Comparison of ENCODE assay signal across 8 cellular contexts in genomic region chr18:34787931-34788532, GRCh38.
DNase-seq lines count a peak whose midpoint lies in the region; ATAC-seq, FAIRE-seq and TF ChIP-seq lines count a peak whose summit lies in the region.

No MANE protein-coding gene starts in this region.

- peaks cover 6% of the 10 kb centered on the region for H3K4me1 Mint-ChIP-seq in astrocyte (ENCODE audit: low read depth, unreplicated experiment)

- no peaks in the 10 kb centered on the region for H4K20me1 ChIP-seq in astrocyte (ENCODE audit: insufficient read depth, low read length)

- H3K9me3 ChIP-seq in astrocyte (ENCODE audit: insufficient read depth, low read depth, low read length) (no peaks in the 10 kb centered on the region), right atrium auricular region (no peaks in the 10 kb centered on the region), small intestine (ENCODE audit: control insufficient read depth, low read depth) (no peaks in the 10 kb centered on the region)

- H3K4me2 ChIP-seq in astrocyte (ENCODE audit: low read length) = no peak overlapping the region

- no peak overlapping the region for H2AFZ ChIP-seq in astrocyte (ENCODE audit: low read depth, low read length)

- H3K36me3 ChIP-seq in astrocyte (ENCODE audit: insufficient read depth, low read length) (no peaks in the 10 kb centered on the region), right atrium auricular region (no peaks in the 10 kb centered on the region), small intestine (ENCODE audit: control insufficient read depth in 2 of 2, insufficient read depth in 2 of 2, low read length in 2 of 2) (no peaks in the 10 kb centered on the region)

- FAIRE-seq in HTR-8/SVneo (lab: Jason Lieb, UNC) (no peak), astrocyte (lab: Jason Lieb, UNC) (no peak), small intestine (lab: Jason Lieb, UNC) (peak; percentile 93)

- H3K27me3 ChIP-seq in astrocyte (ENCODE audit: insufficient read depth, low read length) (no peaks in the 10 kb centered on the region), right atrium auricular region (no peaks in the 10 kb centered on the region), small intestine (ENCODE audit: control insufficient read depth in 2 of 2, insufficient read depth in 2 of 2, low read length in 2 of 2) (no peaks in the 10 kb centered on the region)

- no peak overlapping the region for H3K4me3 Mint-ChIP-seq in astrocyte (ENCODE audit: unreplicated experiment)

- TF ChIP-seq CTCF in astrocyte (IDR thresholded peaks at IDR 0.05; ENCODE audit: insufficient read depth, low read depth, low read length) (peak; percentile 67), right atrium auricular region (IDR thresholded peaks at IDR 0.05) (peak; percentile 61 to 84)

- DNase-seq in EH (ENCODE audit: low read depth) (peak; percentile 66), HTR-8/SVneo (ENCODE audit: insufficient read length, low spot score) (peak; percentile 24), NCI-H774 (lab: John Stamatoyannopoulos, UW) (peak; percentile 52), astrocyte (ENCODE audit: low read depth) (peak; percentile 25), right atrium auricular region (ENCODE audit: low spot score) (no peak), small intestine (peak; percentile 73)

- no peak overlapping the region for H3K27ac Mint-ChIP-seq in astrocyte (ENCODE audit: unreplicated experiment)

- no peaks in the 10 kb centered on the region for H3K79me2 ChIP-seq in astrocyte (ENCODE audit: insufficient read depth, low read length)

- H3K9ac ChIP-seq in astrocyte (ENCODE audit: low read length) = no peak overlapping the region

- H3K27me3 Mint-ChIP-seq in astrocyte (ENCODE audit: low read depth, unreplicated experiment) = no peaks in the 10 kb centered on the region

- H3K4me1 ChIP-seq in astrocyte (ENCODE audit: insufficient read depth, low read length) = peaks cover 7% of the 10 kb centered on the region
- no peaks in the 10 kb centered on the region for H3K4me1 ChIP-seq in right atrium auricular region
- H3K4me1 ChIP-seq in small intestine (ENCODE audit: control insufficient read depth in 2 of 2, insufficient read depth in 1 of 2, low read depth in 1 of 2, low read length in 1 of 2) = no peaks in the 10 kb centered on the region

- 8 to 10% (median 10%) methylated on average over 7 of the region's 7 CpGs for WGBS in small intestine, 3 donors

- H3K27ac ChIP-seq in astrocyte (ENCODE audit: low read depth, low read length) (no peak overlapping the region), right atrium auricular region (no peak overlapping the region), small intestine (ENCODE audit: low read depth in 1 of 2, low read length in 1 of 2) (no peak overlapping the region)

- ATAC-seq in GM21367 (IDR thresholded peaks at IDR 0.05; ENCODE audit: unreplicated experiment) = peak; percentile 71
- no peak for ATAC-seq in HG03025 (IDR thresholded peaks at IDR 0.05; ENCODE audit: low FRiP score, unreplicated experiment)

- H3K4me3 ChIP-seq in astrocyte (ENCODE audit: insufficient read depth, low read depth, low read length) (no peak overlapping the region), right atrium auricular region (no peak overlapping the region), small intestine (ENCODE audit: low read depth in 1 of 2, low read length in 2 of 2) (no peak overlapping the region)

- H3K36me3 Mint-ChIP-seq in astrocyte (ENCODE audit: low read depth, unreplicated experiment) = no peaks in the 10 kb centered on the region

- no peaks in the 10 kb centered on the region for H3K9me3 Mint-ChIP-seq in astrocyte (ENCODE audit: unreplicated experiment)
